ENCODE assay signal across 1 cellular context in the genomic region with DNA sequence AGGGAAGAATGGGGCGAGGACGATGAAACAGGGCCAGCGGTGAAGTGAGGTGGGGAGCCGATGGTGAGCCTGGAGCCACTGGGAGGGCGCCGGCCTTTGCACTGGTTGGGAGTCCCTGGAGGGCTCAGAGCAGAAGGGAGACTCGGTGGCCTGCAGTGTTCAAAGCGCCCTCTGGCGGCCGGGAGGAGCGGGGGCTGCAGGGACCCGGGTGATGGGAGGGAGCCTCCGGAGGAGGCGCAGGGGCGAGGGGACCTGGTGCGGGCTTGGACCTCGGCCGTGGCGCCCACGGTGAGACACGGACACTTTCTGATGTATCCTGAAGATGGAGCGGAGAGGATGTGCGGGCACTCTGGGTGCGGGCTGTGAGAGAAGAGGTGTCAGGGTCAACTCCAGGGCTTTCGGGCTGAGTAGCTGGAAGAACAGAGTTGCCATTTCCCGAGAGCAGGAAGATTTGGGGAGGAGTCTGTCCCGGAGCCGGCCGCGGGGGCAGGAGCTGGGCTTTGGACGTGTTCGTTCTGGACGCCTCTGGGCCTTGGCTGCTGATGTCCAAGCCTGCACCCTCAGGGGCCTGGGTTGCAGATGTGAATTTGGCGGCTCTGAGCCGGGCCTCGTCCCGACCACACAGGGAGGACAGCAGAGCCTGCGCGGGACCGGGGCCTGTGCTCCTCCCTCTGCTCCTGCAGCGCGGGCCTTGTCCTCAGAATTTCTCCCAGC.
TF ChIP-seq lines count a peak whose summit lies in the region.

No MANE protein-coding gene starts in this region.

TF ChIP-seq in HepG2, 621 proteins besides CTCF, POLR2A, EP300 and RAD21 (continued from another document and continues in another):
- TF ChIP-seq ZBTB7B (CRISPR knock-in tag; IDR thresholded peaks at IDR 0.05) (peak; percentile 63; the same call in 1 of the 2 replicates), SNAI1 (CRISPR knock-in tag; IDR thresholded peaks at IDR 0.05; ENCODE audit: borderline replicate concordance) (no peak), ZNF263 (CRISPR knock-in tag; IDR thresholded peaks at IDR 0.05) (peak; percentile 35; the same call in 1 of the 2 replicates), ZFYVE20 (CRISPR knock-in tag; IDR thresholded peaks at IDR 0.05; ENCODE audit: borderline replicate concordance, low read depth) (no peak), AHR (CRISPR knock-in tag; IDR thresholded peaks at IDR 0.05) (no peak), NFYC (CRISPR knock-in tag; IDR thresholded peaks at IDR 0.05) (no peak), YY1 (IDR thresholded peaks at IDR 0.05; ENCODE audit: insufficient read depth, insufficient replicate concordance, low read depth, low read length) (peak; percentile 50), KMT2A (CRISPR knock-in tag; IDR thresholded peaks at IDR 0.05) (peak; percentile 35; the same call in 1 of the 2 replicates), SMAD9 (CRISPR knock-in tag; IDR thresholded peaks at IDR 0.05) (no peak), GATAD1 (CRISPR knock-in tag; IDR thresholded peaks at IDR 0.05) (0 out of 2 replicates have a peak, but pooled peaks have one; percentile 35), FLYWCH1 (CRISPR knock-in tag; IDR thresholded peaks at IDR 0.05) (no peak), PITX1 (CRISPR knock-in tag; IDR thresholded peaks at IDR 0.05) (no peak), ZNF768 (CRISPR knock-in tag; IDR thresholded peaks at IDR 0.05) (peak; percentile 52; the same call in 1 of the 2 replicates), ZSCAN25 (CRISPR knock-in tag; IDR thresholded peaks at IDR 0.05) (peak; percentile 79), ZNF761 (CRISPR knock-in tag; conservative IDR thresholded peaks at IDR 0.05) (0 out of 2 replicates have a peak, but pooled peaks have one; percentile 50), SIN3B (IDR thresholded peaks at IDR 0.05; ENCODE audit: low read length) (no peak), ZNF274 (CRISPR knock-in tag; IDR thresholded peaks at IDR 0.05) (no peak), ZNF10 (CRISPR knock-in tag; IDR thresholded peaks at IDR 0.05; ENCODE audit: borderline replicate concordance, low read depth) (no peak), HHEX (CRISPR knock-in tag; IDR thresholded peaks at IDR 0.05) (no peak), ZNF101 (CRISPR knock-in tag; IDR thresholded peaks at IDR 0.05; ENCODE audit: borderline replicate concordance, low read depth) (no peak), ZNF160 (CRISPR knock-in tag; IDR thresholded peaks at IDR 0.05) (no peak; the same call in 1 of the 2 replicates), ZMYM4 (CRISPR knock-in tag; IDR thresholded peaks at IDR 0.05) (peak; percentile 91), NFKB2 (CRISPR knock-in tag; IDR thresholded peaks at IDR 0.05; ENCODE audit: borderline replicate concordance) (peak; percentile 41; the same call in 1 of the 2 replicates), ZC3H4 (CRISPR knock-in tag; IDR thresholded peaks at IDR 0.05; ENCODE audit: borderline replicate concordance) (no peak), AGO1 (IDR thresholded peaks at IDR 0.05; ENCODE audit: low read depth, low read length, poor library complexity, severe bottlenecking) (peak; percentile 21), MBD4 (IDR thresholded peaks at IDR 0.05; ENCODE audit: borderline replicate concordance, low read length) (no peak), FOSL2 (CRISPR knock-in tag; IDR thresholded peaks at IDR 0.05) (0 out of 2 replicates have a peak, but pooled peaks have one; percentile 20), MATR3 (CRISPR knock-in tag; IDR thresholded peaks at IDR 0.05) (no peak), SUZ12 (IDR thresholded peaks at IDR 0.05; ENCODE audit: low read depth, low read length) (no peak), ZNF644 (CRISPR knock-in tag; IDR thresholded peaks at IDR 0.05; ENCODE audit: low read depth) (peak; percentile 42; the same call in 1 of the 2 replicates), SOX5 (CRISPR knock-in tag; IDR thresholded peaks at IDR 0.05; ENCODE audit: borderline replicate concordance) (0 out of 2 replicates have a peak, but pooled peaks have one; percentile 15), GABPA (IDR thresholded peaks at IDR 0.05; ENCODE audit: low read depth, low read length) (no peak), GABPA (CRISPR knock-in tag; IDR thresholded peaks at IDR 0.05; ENCODE audit: low read depth) (no peak), POGZ (CRISPR knock-in tag; IDR thresholded peaks at IDR 0.05) (peak; percentile 86), SALL1 (CRISPR knock-in tag; IDR thresholded peaks at IDR 0.05) (0 out of 2 replicates have a peak, but pooled peaks have one; percentile 29), PTBP1 (IDR thresholded peaks at IDR 0.05; ENCODE audit: low read depth, low read length, poor library complexity, severe bottlenecking) (no peak), NCOA5 (CRISPR knock-in tag; IDR thresholded peaks at IDR 0.05) (no peak), ZNF331 (CRISPR knock-in tag; IDR thresholded peaks at IDR 0.05) (peak; percentile 48; the same call in 1 of the 2 replicates), ZNF850 (CRISPR knock-in tag; conservative IDR thresholded peaks at IDR 0.05) (no peak), ZMYM2 (CRISPR knock-in tag; IDR thresholded peaks at IDR 0.05) (0 out of 2 replicates have a peak, but pooled peaks have one; percentile 39), PCBP1 (IDR thresholded peaks at IDR 0.05; ENCODE audit: borderline replicate concordance, low read depth, low read length) (0 out of 2 replicates have a peak, but pooled peaks have one; percentile 29)
- TF ChIP-seq, protein P1, sequence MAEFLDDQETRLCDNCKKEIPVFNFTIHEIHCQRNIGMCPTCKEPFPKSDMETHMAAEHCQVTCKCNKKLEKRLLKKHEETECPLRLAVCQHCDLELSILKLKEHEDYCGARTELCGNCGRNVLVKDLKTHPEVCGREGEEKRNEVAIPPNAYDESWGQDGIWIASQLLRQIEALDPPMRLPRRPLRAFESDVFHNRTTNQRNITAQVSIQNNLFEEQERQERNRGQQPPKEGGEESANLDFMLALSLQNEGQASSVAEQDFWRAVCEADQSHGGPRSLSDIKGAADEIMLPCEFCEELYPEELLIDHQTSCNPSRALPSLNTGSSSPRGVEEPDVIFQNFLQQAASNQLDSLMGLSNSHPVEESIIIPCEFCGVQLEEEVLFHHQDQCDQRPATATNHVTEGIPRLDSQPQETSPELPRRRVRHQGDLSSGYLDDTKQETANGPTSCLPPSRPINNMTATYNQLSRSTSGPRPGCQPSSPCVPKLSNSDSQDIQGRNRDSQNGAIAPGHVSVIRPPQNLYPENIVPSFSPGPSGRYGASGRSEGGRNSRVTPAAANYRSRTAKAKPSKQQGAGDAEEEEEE (CRISPR knock-in tag; IDR thresholded peaks at IDR 0.05; ENCODE audit: borderline replicate concordance), result no peak
- TF ChIP-seq, protein P2, sequence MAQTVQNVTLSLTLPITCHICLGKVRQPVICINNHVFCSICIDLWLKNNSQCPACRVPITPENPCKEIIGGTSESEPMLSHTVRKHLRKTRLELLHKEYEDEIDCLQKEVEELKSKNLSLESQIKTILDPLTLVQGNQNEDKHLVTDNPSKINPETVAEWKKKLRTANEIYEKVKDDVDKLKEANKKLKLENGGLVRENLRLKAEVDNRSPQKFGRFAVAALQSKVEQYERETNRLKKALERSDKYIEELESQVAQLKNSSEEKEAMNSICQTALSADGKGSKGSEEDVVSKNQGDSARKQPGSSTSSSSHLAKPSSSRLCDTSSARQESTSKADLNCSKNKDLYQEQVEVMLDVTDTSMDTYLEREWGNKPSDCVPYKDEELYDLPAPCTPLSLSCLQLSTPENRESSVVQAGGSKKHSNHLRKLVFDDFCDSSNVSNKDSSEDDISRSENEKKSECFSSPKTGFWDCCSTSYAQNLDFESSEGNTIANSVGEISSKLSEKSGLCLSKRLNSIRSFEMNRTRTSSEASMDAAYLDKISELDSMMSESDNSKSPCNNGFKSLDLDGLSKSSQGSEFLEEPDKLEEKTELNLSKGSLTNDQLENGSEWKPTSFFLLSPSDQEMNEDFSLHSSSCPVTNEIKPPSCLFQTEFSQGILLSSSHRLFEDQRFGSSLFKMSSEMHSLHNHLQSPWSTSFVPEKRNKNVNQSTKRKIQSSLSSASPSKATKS (CRISPR knock-in tag; IDR thresholded peaks at IDR 0.05), result no peak
- TF ChIP-seq, protein P3, sequence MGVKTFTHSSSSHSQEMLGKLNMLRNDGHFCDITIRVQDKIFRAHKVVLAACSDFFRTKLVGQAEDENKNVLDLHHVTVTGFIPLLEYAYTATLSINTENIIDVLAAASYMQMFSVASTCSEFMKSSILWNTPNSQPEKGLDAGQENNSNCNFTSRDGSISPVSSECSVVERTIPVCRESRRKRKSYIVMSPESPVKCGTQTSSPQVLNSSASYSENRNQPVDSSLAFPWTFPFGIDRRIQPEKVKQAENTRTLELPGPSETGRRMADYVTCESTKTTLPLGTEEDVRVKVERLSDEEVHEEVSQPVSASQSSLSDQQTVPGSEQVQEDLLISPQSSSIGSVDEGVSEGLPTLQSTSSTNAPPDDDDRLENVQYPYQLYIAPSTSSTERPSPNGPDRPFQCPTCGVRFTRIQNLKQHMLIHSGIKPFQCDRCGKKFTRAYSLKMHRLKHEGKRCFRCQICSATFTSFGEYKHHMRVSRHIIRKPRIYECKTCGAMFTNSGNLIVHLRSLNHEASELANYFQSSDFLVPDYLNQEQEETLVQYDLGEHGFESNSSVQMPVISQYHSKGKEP (CRISPR knock-in tag; IDR thresholded peaks at IDR 0.05), result 0 out of 2 replicates have a peak, but pooled peaks have one; percentile 56
- TF ChIP-seq, protein P4, sequence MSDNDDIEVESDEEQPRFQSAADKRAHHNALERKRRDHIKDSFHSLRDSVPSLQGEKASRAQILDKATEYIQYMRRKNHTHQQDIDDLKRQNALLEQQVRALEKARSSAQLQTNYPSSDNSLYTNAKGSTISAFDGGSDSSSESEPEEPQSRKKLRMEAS (IDR thresholded peaks at IDR 0.05), result no peak
- TF ChIP-seq, protein P5, sequence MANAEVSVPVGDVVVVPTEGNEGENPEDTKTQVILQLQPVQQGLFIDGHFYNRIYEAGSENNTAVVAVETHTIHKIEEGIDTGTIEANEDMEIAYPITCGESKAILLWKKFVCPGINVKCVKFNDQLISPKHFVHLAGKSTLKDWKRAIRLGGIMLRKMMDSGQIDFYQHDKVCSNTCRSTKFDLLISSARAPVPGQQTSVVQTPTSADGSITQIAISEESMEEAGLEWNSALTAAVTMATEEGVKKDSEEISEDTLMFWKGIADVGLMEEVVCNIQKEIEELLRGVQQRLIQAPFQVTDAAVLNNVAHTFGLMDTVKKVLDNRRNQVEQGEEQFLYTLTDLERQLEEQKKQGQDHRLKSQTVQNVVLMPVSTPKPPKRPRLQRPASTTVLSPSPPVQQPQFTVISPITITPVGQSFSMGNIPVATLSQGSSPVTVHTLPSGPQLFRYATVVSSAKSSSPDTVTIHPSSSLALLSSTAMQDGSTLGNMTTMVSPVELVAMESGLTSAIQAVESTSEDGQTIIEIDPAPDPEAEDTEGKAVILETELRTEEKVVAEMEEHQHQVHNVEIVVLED (CRISPR knock-in tag; IDR thresholded peaks at IDR 0.05; ENCODE audit: borderline replicate concordance), result no peak
- TF ChIP-seq, protein P6, sequence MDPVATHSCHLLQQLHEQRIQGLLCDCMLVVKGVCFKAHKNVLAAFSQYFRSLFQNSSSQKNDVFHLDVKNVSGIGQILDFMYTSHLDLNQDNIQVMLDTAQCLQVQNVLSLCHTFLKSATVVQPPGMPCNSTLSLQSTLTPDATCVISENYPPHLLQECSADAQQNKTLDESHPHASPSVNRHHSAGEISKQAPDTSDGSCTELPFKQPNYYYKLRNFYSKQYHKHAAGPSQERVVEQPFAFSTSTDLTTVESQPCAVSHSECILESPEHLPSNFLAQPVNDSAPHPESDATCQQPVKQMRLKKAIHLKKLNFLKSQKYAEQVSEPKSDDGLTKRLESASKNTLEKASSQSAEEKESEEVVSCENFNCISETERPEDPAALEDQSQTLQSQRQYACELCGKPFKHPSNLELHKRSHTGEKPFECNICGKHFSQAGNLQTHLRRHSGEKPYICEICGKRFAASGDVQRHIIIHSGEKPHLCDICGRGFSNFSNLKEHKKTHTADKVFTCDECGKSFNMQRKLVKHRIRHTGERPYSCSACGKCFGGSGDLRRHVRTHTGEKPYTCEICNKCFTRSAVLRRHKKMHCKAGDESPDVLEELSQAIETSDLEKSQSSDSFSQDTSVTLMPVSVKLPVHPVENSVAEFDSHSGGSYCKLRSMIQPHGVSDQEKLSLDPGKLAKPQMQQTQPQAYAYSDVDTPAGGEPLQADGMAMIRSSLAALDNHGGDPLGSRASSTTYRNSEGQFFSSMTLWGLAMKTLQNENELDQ (CRISPR knock-in tag; IDR thresholded peaks at IDR 0.05; ENCODE audit: borderline replicate concordance), result no peak
- TF ChIP-seq, protein P7, sequence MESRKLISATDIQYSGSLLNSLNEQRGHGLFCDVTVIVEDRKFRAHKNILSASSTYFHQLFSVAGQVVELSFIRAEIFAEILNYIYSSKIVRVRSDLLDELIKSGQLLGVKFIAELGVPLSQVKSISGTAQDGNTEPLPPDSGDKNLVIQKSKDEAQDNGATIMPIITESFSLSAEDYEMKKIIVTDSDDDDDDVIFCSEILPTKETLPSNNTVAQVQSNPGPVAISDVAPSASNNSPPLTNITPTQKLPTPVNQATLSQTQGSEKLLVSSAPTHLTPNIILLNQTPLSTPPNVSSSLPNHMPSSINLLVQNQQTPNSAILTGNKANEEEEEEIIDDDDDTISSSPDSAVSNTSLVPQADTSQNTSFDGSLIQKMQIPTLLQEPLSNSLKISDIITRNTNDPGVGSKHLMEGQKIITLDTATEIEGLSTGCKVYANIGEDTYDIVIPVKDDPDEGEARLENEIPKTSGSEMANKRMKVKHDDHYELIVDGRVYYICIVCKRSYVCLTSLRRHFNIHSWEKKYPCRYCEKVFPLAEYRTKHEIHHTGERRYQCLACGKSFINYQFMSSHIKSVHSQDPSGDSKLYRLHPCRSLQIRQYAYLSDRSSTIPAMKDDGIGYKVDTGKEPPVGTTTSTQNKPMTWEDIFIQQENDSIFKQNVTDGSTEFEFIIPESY (CRISPR knock-in tag; IDR thresholded peaks at IDR 0.05), result 0 out of 2 replicates have a peak, but pooled peaks have one; percentile 6
- TF ChIP-seq, protein P8, sequence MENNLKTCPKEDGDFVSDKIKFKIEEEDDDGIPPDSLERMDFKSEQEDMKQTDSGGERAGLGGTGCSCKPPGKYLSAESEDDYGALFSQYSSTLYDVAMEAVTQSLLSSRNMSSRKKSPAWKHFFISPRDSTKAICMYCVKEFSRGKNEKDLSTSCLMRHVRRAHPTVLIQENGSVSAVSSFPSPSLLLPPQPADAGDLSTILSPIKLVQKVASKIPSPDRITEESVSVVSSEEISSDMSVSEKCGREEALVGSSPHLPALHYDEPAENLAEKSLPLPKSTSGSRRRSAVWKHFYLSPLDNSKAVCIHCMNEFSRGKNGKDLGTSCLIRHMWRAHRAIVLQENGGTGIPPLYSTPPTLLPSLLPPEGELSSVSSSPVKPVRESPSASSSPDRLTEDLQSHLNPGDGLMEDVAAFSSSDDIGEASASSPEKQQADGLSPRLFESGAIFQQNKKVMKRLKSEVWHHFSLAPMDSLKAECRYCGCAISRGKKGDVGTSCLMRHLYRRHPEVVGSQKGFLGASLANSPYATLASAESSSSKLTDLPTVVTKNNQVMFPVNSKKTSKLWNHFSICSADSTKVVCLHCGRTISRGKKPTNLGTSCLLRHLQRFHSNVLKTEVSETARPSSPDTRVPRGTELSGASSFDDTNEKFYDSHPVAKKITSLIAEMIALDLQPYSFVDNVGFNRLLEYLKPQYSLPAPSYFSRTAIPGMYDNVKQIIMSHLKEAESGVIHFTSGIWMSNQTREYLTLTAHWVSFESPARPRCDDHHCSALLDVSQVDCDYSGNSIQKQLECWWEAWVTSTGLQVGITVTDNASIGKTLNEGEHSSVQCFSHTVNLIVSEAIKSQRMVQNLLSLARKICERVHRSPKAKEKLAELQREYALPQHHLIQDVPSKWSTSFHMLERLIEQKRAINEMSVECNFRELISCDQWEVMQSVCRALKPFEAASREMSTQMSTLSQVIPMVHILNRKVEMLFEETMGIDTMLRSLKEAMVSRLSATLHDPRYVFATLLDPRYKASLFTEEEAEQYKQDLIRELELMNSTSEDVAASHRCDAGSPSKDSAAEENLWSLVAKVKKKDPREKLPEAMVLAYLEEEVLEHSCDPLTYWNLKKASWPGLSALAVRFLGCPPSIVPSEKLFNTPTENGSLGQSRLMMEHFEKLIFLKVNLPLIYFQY (CRISPR knock-in tag; IDR thresholded peaks at IDR 0.05; ENCODE audit: borderline replicate concordance), result no peak
